ENCODE assay signal across 8 cellular contexts in genomic region chr6:33410050-33410710, GRCh38. TPM values are rescaled to one million over a fixed set of nuclear protein-coding genes. Genes with fewer than 3 reads are reported as not detected.
DNase-seq lines count a peak whose midpoint lies in the region; ATAC-seq and TF ChIP-seq lines count a peak whose summit lies in the region.

No MANE protein-coding gene starts in this region.

- H3K4me3 Mint-ChIP-seq in T-cell (peak overlapping the region; percentile 83 to 94 (median 87)), progenitor cell of endocrine pancreas (ENCODE audit: low read depth) (peak overlapping the region; percentile 87)

- no peaks in the 10 kb centered on the region for H3K27me3 Mint-ChIP-seq in T-cell
- no peaks in the 10 kb centered on the region for H3K27me3 Mint-ChIP-seq in progenitor cell of endocrine pancreas

- ATAC-seq in HG02884 (IDR thresholded peaks at IDR 0.05; ENCODE audit: unreplicated experiment): peak; percentile 80
- peak; percentile 81 to 85 (median 84) for ATAC-seq in T-cell (replicated peaks in 1 of 4)
- ATAC-seq in left cardiac atrium: peak; percentile 93 to 94
- peak; percentile 95 for ATAC-seq in upper lobe of right lung

- POLR2A ChIA-PET in T-cell (lab: Charles Lee): interaction anchor here in 1 of 2 donors (0.5 to 1.3 kb wide), 2 partner anchors 19 to 103 kb away, joined by 4 read pairs; no protein-coding TSS in a partner anchor

- intact Hi-C loops in left cardiac atrium (cut with DNase I): no loop called here
- intact Hi-C loops in upper lobe of right lung (cut with DNase I): no loop called here

- TF ChIP-seq POLR2A in GM15510 (IDR thresholded peaks at IDR 0.05; ENCODE audit: borderline replicate concordance, extremely low read depth, insufficient read length): peak; percentile 46

- peaks cover 29% of the 10 kb centered on the region for H3K36me3 ChIP-seq in upper lobe of right lung

- DNase-seq in NCI-H146 treated with DMSO at 0.1 percent for 48 hours (lab: John Stamatoyannopoulos, UW; ENCODE audit: unreplicated experiment): peak; percentile 93
- DNase-seq in T-cell: peak; percentile 91 to 99 (median 94)
- peak; percentile 95 for DNase-seq in amniotic epithelial cell (ENCODE audit: low read depth)
- DNase-seq in left cardiac atrium: peak; percentile 98
- peak; percentile 94 for DNase-seq in progenitor cell of endocrine pancreas (ENCODE audit: low spot score, unreplicated experiment)
- DNase-seq in upper lobe of right lung: peak; percentile 100

- H3K9me3 Mint-ChIP-seq in T-cell (no peaks in the 10 kb centered on the region), progenitor cell of endocrine pancreas (ENCODE audit: low read depth) (no peaks in the 10 kb centered on the region)

- peak overlapping the region; percentile 99 for H3K4me3 ChIP-seq in upper lobe of right lung

- H3K27ac ChIP-seq in upper lobe of right lung: peak overlapping the region; percentile 97

- peaks cover 19% of the 10 kb centered on the region for H3K4me1 ChIP-seq in upper lobe of right lung

- CTCF ChIA-PET in T-cell (lab: Charles Lee): interaction anchor here in 1 of 2 donors (0.6 to 1.8 kb wide), 3 partner anchors 20 to 301 kb away, joined by 4 to 11 read pairs (median 5); partner anchors contain the start of gene UQCC2

- H3K4me1 Mint-ChIP-seq in T-cell (peaks cover 42 to 60% (median 50%) of the 10 kb centered on the region in 3 donors), progenitor cell of endocrine pancreas (ENCODE audit: low read depth) (peaks cover 13% of the 10 kb centered on the region)

- H3K9me3 ChIP-seq in upper lobe of right lung: no peaks in the 10 kb centered on the region

- H3K27me3 ChIP-seq in upper lobe of right lung: no peaks in the 10 kb centered on the region

- H3K36me3 Mint-ChIP-seq in T-cell: peaks cover 22% of the 10 kb centered on the region
- peaks cover 11% of the 10 kb centered on the region for H3K36me3 Mint-ChIP-seq in progenitor cell of endocrine pancreas (ENCODE audit: insufficient read depth)

- no peak for TF ChIP-seq CTCF in progenitor cell of endocrine pancreas (IDR thresholded peaks at IDR 0.05; ENCODE audit: unreplicated experiment)
- no peak for TF ChIP-seq CTCF in upper lobe of right lung (IDR thresholded peaks at IDR 0.05)

- peak overlapping the region; percentile 88 for H3K27ac Mint-ChIP-seq in T-cell
- H3K27ac Mint-ChIP-seq in progenitor cell of endocrine pancreas: peak overlapping the region; percentile 99

RNA-seq across cellular contexts. Expression of gene PHF1, which starts 0.6 kb away (rescaled TPM):
- total RNA-seq in T-cell (100 to 1,000 TPM; 169 to 372 (median 175) TPM), left cardiac atrium (10 to 100 TPM; 49.5 to 58.3 TPM), progenitor cell of endocrine pancreas (58.1 and 58.4 TPM in 2 replicates), upper lobe of right lung (74.3 TPM)

RNA-seq across cellular contexts. Expression of gene CUTA, which starts 7.7 kb away (rescaled TPM):
- 100 to 1,000 TPM; 169 to 184 (median 176) TPM for total RNA-seq in T-cell
- 100 to 1,000 TPM; 114 to 126 TPM for total RNA-seq in left cardiac atrium
- 252 and 264 TPM in 2 replicates for total RNA-seq in progenitor cell of endocrine pancreas
- 144 TPM for total RNA-seq in upper lobe of right lung

RNA-seq across cellular contexts. Expression of gene SYNGAP1, which starts 9.7 kb away (rescaled TPM):
- 100 to 1,000 TPM in 1 of 5 donors, 10 to 100 TPM in 4; 51.2 to 111 (median 64.5) TPM for total RNA-seq in T-cell
- 1 to 10 TPM; 9.0 to 9.8 TPM for total RNA-seq in left cardiac atrium
- 59.9 and 60.3 TPM in 2 replicates for total RNA-seq in progenitor cell of endocrine pancreas
- total RNA-seq in upper lobe of right lung: 23.0 TPM

RNA-seq across cellular contexts. Expression of gene KIFC1, which starts 18.6 kb away (rescaled TPM):
- total RNA-seq in T-cell: 1 to 10 TPM; 1.1 to 2.9 (median 1.8) TPM
- 1 to 10 TPM in 1 of 2 donors, under 1 TPM in 1; 0.31 to 1.9 TPM for total RNA-seq in left cardiac atrium
- 45.5 and 46.6 TPM in 2 replicates for total RNA-seq in progenitor cell of endocrine pancreas
- 2.3 TPM for total RNA-seq in upper lobe of right lung

RNA-seq across cellular contexts. Expression of gene ZBTB9, which starts 44.2 kb away (rescaled TPM):
- total RNA-seq in T-cell (10 to 100 TPM in 3 of 5 donors, 1 to 10 TPM in 2; 3.9 to 12.6 (median 11.1) TPM), left cardiac atrium (1 to 10 TPM; 4.4 to 5.9 TPM), progenitor cell of endocrine pancreas (15.4 and 15.7 TPM in 2 replicates), upper lobe of right lung (5.8 TPM)

Comparison
In these comparisons a context has a peak if more than half of its experiments do, and no peak if none do; other contexts are left out.
1. Peak in every context shown above with its lines: DNase-seq, ATAC-seq, H3K4me3 ChIP-seq and H3K27ac ChIP-seq.